In the genomic region with DNA sequence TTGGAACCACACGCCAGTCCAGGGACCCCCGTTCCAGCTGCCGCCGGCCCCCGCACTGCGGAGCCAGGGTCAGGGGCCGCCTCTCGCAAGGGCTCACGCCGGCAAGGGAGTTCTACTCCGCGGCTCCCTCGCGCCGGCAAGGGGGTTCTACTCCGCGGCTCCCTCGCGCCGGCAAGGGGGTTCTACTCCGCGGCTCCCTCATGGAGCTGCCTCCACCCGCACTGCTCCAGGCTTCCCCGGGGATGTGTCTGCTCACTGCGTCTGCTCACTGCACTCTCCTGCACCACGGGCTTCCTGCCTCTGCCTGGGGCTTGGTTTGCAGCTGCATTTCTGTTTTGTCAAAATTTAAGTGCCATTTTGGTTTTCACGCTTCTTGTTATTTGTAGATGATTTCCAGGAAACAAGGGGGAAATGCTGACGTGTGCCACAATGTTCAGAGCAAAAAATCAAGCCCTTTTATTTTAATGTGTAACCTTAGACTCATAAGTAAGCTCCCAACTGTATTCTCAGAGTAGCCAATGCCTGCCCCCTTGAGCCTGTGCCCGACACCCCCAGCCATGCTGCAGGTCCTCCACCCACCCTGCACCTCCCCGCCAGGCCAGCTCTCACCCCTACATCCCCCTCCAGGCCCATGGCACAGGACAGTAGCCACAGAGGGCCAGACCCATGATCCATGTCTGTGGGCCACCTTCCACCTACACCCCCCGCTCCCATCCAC, we compare ENCODE assay signal across 9 cellular contexts.
DNase-seq lines count a peak whose midpoint lies in the region; ATAC-seq and TF ChIP-seq lines count a peak whose summit lies in the region.
"Had no signal": no experiment of that assay in that cellular context is flagged by ENCODE, and none has a peak within 500 bp of the region (broad histone marks: within the 10 kb centered on the region; RNA-seq: fewer than 3 reads in every experiment).

No MANE protein-coding gene starts in this region.

- DNase-seq in CD1c-positive myeloid dendritic cell (ENCODE audit: extremely low spot score) (peak; percentile 23), activated T-helper 1 cell treated with Interleukin-2 at 50 U/mL for 16 hours (ENCODE audit: low read depth) (peak; percentile 7), occipital lobe (lab: John Stamatoyannopoulos, UW) (no peak), hippocampal formation (lab: John Stamatoyannopoulos, UW) (no peak)
- peak in 5 of 7 experiments; percentile 21 to 65 (median 41) for DNase-seq in CD8-positive, alpha-beta T cell
- DNase-seq in naive thymus-derived CD4-positive, alpha-beta T cell, result peak in 7 of 9 donors; percentile 17 to 83 (median 69)
- DNase-seq: NCI-H1694 had no signal

- CTCF ChIA-PET in CD8-positive, alpha-beta T cell (lab: Charles Lee), result interaction anchor here (1.0 kb wide), 1 partner anchor 10 kb away, joined by 3 read pairs; no protein-coding TSS in a partner anchor
- CTCF ChIA-PET in naive thymus-derived CD4-positive, alpha-beta T cell (lab: Charles Lee), result interaction anchor here (0.6 kb wide), 1 partner anchor 14 kb away, joined by 4 read pairs; no protein-coding TSS in a partner anchor

- no peaks in the 10 kb centered on the region for H3K27me3 Mint-ChIP-seq in CD8-positive, alpha-beta T cell (ENCODE audit: low read depth)
- no peaks in the 10 kb centered on the region for H3K27me3 Mint-ChIP-seq in naive thymus-derived CD4-positive, alpha-beta T cell
- H3K27me3 Mint-ChIP-seq: type B pancreatic cell had no signal

- no peaks in the 10 kb centered on the region for H3K9me3 Mint-ChIP-seq in CD8-positive, alpha-beta T cell
- no peaks in the 10 kb centered on the region for H3K9me3 Mint-ChIP-seq in naive thymus-derived CD4-positive, alpha-beta T cell
- H3K9me3 Mint-ChIP-seq: type B pancreatic cell had no signal

- H3K27ac Mint-ChIP-seq in CD8-positive, alpha-beta T cell, result peak overlapping the region; percentile 95
- H3K27ac Mint-ChIP-seq in naive thymus-derived CD4-positive, alpha-beta T cell, result peak overlapping the region; percentile 90 to 99 (median 95)
- H3K27ac Mint-ChIP-seq: type B pancreatic cell had no signal

- H3K4me3 Mint-ChIP-seq in CD8-positive, alpha-beta T cell, result peak overlapping the region; percentile 68
- H3K4me3 Mint-ChIP-seq in naive thymus-derived CD4-positive, alpha-beta T cell, result peak overlapping the region; percentile 26 to 83 (median 71)
- H3K4me3 Mint-ChIP-seq: type B pancreatic cell had no signal

- intact Hi-C loops in CD8-positive, alpha-beta T cell (cut with DNase I, micrococcal nuclease), result loop anchor here in 1 of 2 experiments (2.0 to 10.0 kb wide), 2 partner anchors 46 to 62 kb away; no protein-coding TSS in a partner anchor
- intact Hi-C loops in naive thymus-derived CD4-positive, alpha-beta T cell (cut with micrococcal nuclease), result loop anchor here (2.0 to 5.0 kb wide), 4 partner anchors 44 to 64 kb away; no protein-coding TSS in a partner anchor

- POLR2A ChIA-PET in CD8-positive, alpha-beta T cell (lab: Charles Lee), result interaction anchor here (0.6 to 1.3 kb wide), 5 partner anchors 10 to 67 kb away, joined by 3 to 5 read pairs (median 5); no protein-coding TSS in a partner anchor
- POLR2A ChIA-PET in naive thymus-derived CD4-positive, alpha-beta T cell (lab: Charles Lee), result interaction anchor here (0.8 to 0.9 kb wide), 2 partner anchors 47 to 79 kb away, joined by 3 read pairs; no protein-coding TSS in a partner anchor

- H3K4me1 Mint-ChIP-seq in CD8-positive, alpha-beta T cell (ENCODE audit: low read depth), result peaks cover 35% of the 10 kb centered on the region
- peaks cover 13 to 47% (median 38%) of the 10 kb centered on the region in 7 donors for H3K4me1 Mint-ChIP-seq in naive thymus-derived CD4-positive, alpha-beta T cell

- H3K4me3 ChIP-seq in CD8-positive, alpha-beta T cell (ENCODE audit: low read depth, low read length), result peak overlapping the region; percentile 42
- no peak overlapping the region for H3K4me3 ChIP-seq in naive thymus-derived CD4-positive, alpha-beta T cell (ENCODE audit: low read length)

- TF ChIP-seq CTCF in CD8-positive, alpha-beta T cell (IDR thresholded peaks at IDR 0.05), result no peak

- H3K36me3 ChIP-seq in CD8-positive, alpha-beta T cell (ENCODE audit: insufficient read depth, low read length), result no peaks in the 10 kb centered on the region
- H3K36me3 ChIP-seq in naive thymus-derived CD4-positive, alpha-beta T cell (ENCODE audit: control insufficient read depth in 2 of 3, insufficient read depth in 3 of 3, low read length in 3 of 3), result no peaks in the 10 kb centered on the region

- no peaks in the 10 kb centered on the region for H3K27me3 ChIP-seq in CD8-positive, alpha-beta T cell (ENCODE audit: insufficient read depth, low read length)
- H3K27me3 ChIP-seq in naive thymus-derived CD4-positive, alpha-beta T cell (ENCODE audit: control insufficient read depth in 2 of 2, insufficient read depth in 2 of 2, low read length in 2 of 2), result no peaks in the 10 kb centered on the region

- H3K9me3 ChIP-seq in CD8-positive, alpha-beta T cell (ENCODE audit: low read length), result no peaks in the 10 kb centered on the region
- H3K9me3 ChIP-seq in naive thymus-derived CD4-positive, alpha-beta T cell (ENCODE audit: control insufficient read depth in 2 of 3, low read length in 3 of 3), result no peaks in the 10 kb centered on the region

- H3K27ac ChIP-seq in CD8-positive, alpha-beta T cell (ENCODE audit: low read depth, low read length), result peak overlapping the region; percentile 63
- H3K27ac ChIP-seq in naive thymus-derived CD4-positive, alpha-beta T cell (ENCODE audit: low read depth, low read length), result peak overlapping the region; percentile 66

- peak; percentile 82 for ATAC-seq in CD8-positive, alpha-beta T cell
- peak; percentile 71 for ATAC-seq in naive thymus-derived CD4-positive, alpha-beta T cell
- ATAC-seq in GM21526 (IDR thresholded peaks at IDR 0.05; ENCODE audit: low FRiP score, unreplicated experiment), result no peak

- H3K4me1 ChIP-seq in CD8-positive, alpha-beta T cell (ENCODE audit: insufficient read depth, low read length), result peaks cover 31% of the 10 kb centered on the region
- H3K4me1 ChIP-seq in naive thymus-derived CD4-positive, alpha-beta T cell (ENCODE audit: control insufficient read depth in 2 of 2, insufficient read depth in 2 of 2, low read length in 2 of 2), result peaks cover 25 to 33% of the 10 kb centered on the region in 2 donors

- peaks cover 3% of the 10 kb centered on the region for H3K36me3 Mint-ChIP-seq in CD8-positive, alpha-beta T cell
- peaks cover 3 to 8% (median 4%) of the 10 kb centered on the region in 5 donors for H3K36me3 Mint-ChIP-seq in naive thymus-derived CD4-positive, alpha-beta T cell

Comparison
In these comparisons a context has a peak if more than half of its experiments do, and no peak if none do; other contexts are left out.
1. DNase-seq: peak in CD1c-positive myeloid dendritic cell (single experiment), CD8-positive, alpha-beta T cell (5 of 7), activated T-helper 1 cell treated with Interleukin-2 at 50 U/mL for 16 hours (single experiment) and naive thymus-derived CD4-positive, alpha-beta T cell (7 of 9); none in occipital lobe (single experiment) and hippocampal formation (0 of 2).